In the genomic region with DNA sequence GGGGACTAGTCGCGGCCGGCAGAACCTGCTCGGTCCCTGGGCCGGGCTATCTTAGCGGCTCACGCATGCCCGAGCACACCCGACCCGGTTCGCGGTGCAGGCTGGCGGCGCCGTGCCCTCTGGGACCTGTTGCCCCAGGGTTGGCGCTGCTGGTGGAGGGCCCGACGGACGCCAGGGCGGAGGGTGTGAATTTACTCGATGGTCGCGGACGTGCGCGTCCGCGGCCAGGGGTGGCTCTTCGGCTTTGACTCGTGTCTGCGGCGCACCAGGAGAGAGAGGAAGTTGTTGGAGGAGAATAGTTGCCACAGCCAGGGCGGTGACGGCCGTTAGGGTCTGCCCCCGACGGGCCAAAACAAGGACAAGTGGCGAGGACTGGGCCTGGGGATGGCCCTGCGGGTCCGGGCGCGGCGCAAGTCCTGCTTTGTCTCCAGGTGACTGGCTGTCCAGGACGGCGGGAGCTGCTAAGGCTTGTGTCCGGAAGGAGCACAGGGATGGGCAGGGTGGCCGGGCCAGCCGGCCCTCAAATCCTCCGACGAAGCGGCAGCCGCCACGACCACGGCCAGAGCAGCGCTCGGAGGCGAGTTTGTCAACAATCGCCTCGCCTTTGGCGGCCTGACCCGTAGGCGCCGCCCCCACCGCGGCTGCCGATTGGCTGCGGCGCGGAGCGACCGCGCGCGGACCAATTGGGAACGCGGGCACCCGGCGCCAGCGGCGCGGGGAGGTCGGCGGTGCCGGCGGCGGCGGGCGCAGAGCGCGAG, we compare ENCODE assay signal across 8 cellular contexts. TPM values are rescaled to one million over a fixed set of nuclear protein-coding genes. Genes with fewer than 3 reads are reported as not detected.
DNase-seq lines count a peak whose midpoint lies in the region; ATAC-seq and TF ChIP-seq lines count a peak whose summit lies in the region.

No MANE protein-coding gene starts in this region.

- H3K9ac ChIP-seq in Loucy (ENCODE audit: low read depth, low read length, poor library complexity, severe bottlenecking) = peak overlapping the region; percentile 88

- peak overlapping the region; percentile 71 for H3K4me2 ChIP-seq in Loucy (ENCODE audit: low read depth, low read length, poor library complexity, severe bottlenecking)

- peaks cover 54% of the 10 kb centered on the region for H3K79me2 ChIP-seq in Loucy (ENCODE audit: insufficient read depth, low read length)

- H3F3A ChIP-seq in Loucy (ENCODE audit: low read depth) = no peaks in the 10 kb centered on the region

- no peak overlapping the region for H2AFZ ChIP-seq in Loucy (ENCODE audit: low read length)

- no peaks in the 10 kb centered on the region for H3K9me3 ChIP-seq in Loucy (ENCODE audit: insufficient read depth, low read depth, low read length)
- H3K9me3 ChIP-seq in SJSA1 (replicated peaks) = no peaks in the 10 kb centered on the region; the same call in 1 of the 2 replicates
- H3K9me3 ChIP-seq in thoracic aorta = no peaks in the 10 kb centered on the region

- peak; percentile 68 for ATAC-seq in thoracic aorta (ENCODE audit: insufficient number of reproducible peaks, low FRiP score, low read depth)

- H3K9me2 ChIP-seq in Loucy (replicated peaks; ENCODE audit: low read depth, low read length) = no peaks in the 10 kb centered on the region

- TF ChIP-seq CTCF in Loucy (conservative IDR thresholded peaks at IDR 0.05; ENCODE audit: low read length) (no peak), thoracic aorta (IDR thresholded peaks at IDR 0.05) (no peak)

- peaks cover 33% of the 10 kb centered on the region for H4K20me1 ChIP-seq in Loucy (ENCODE audit: insufficient read depth, low read length, poor library complexity, severe bottlenecking)

- peaks cover 47% of the 10 kb centered on the region for H3K4me1 ChIP-seq in Loucy (ENCODE audit: insufficient read depth, low read length, poor library complexity, severe bottlenecking)
- peaks cover 48% of the 10 kb centered on the region for H3K4me1 ChIP-seq in SJSA1 (replicated peaks)
- peaks cover 8 to 44% of the 10 kb centered on the region in 2 donors for H3K4me1 ChIP-seq in thoracic aorta (ENCODE audit: control insufficient read depth in 1 of 2, low read depth in 2 of 2)

- H3K27me3 ChIP-seq in H7 (ENCODE audit: control insufficient read depth, insufficient read depth, low read length) (peaks cover 45% of the 10 kb centered on the region), Loucy (ENCODE audit: insufficient read depth, low read length, poor library complexity, severe bottlenecking) (no peaks in the 10 kb centered on the region), SJSA1 (replicated peaks) (no peaks in the 10 kb centered on the region), thoracic aorta (replicated peaks; ENCODE audit: insufficient read depth) (no peaks in the 10 kb centered on the region)

- peak overlapping the region; percentile 79 for H3K4me3 ChIP-seq in H7 (ENCODE audit: insufficient read depth, low read depth, low read length)
- H3K4me3 ChIP-seq in Loucy (ENCODE audit: low read length, poor library complexity, severe bottlenecking) = peak overlapping the region; percentile 90
- peak overlapping the region; percentile 73 for H3K4me3 ChIP-seq in SJSA1
- peak overlapping the region; percentile 86 for H3K4me3 ChIP-seq in thoracic aorta

- peaks cover 13% of the 10 kb centered on the region for H3K36me3 ChIP-seq in H7 (replicated peaks; ENCODE audit: control insufficient read depth, insufficient read depth, low read length)
- no peaks in the 10 kb centered on the region for H3K36me3 ChIP-seq in Loucy (ENCODE audit: insufficient read depth, low read length)
- H3K36me3 ChIP-seq in SJSA1 = no peaks in the 10 kb centered on the region
- H3K36me3 ChIP-seq in thoracic aorta = peaks cover 4% of the 10 kb centered on the region

- no peak overlapping the region for H3K27ac ChIP-seq in SJSA1
- H3K27ac ChIP-seq in thoracic aorta = peak overlapping the region in 1 of 2 donors; percentile 54

- DNase-seq in ELR (ENCODE audit: low read depth) = peak; percentile 90
- DNase-seq in H7 = peak; percentile 96
- peak; percentile 81 to 86 for DNase-seq in SJSA1 (ENCODE audit: low read depth in 1 of 2, low spot score in 2 of 2)
- DNase-seq in activated naive CD4-positive, alpha-beta T cell treated with anti-CD3 and anti-CD28 coated beads, Interleukin-2, amount 50 U/mL, for 16 hours = peak; percentile 78
- DNase-seq in globus pallidus (ENCODE audit: low spot score) = peak; percentile 87
- peak in 54 of 56 donors; percentile 22 to 90 (median 74) for DNase-seq in nucleus accumbens (lab: John Stamatoyannopoulos, UW)
- DNase-seq in thoracic aorta (ENCODE audit: low spot score) = no peak

RNA-seq across cellular contexts. Expression of a gene that starts 1.3 kb away (rescaled TPM):
- 11.3 and 11.6 TPM in 2 replicates for total RNA-seq in H7 (2014; rRNA removed; shearing (Covaris generic))
- 2.0 and 4.8 TPM in 2 replicates for total RNA-seq in SJSA1 (2014; rRNA removed; shearing (Covaris generic))
- 10 to 100 TPM; 16.4 to 17.4 TPM for total RNA-seq in thoracic aorta
